28 cellular contexts compared by ENCODE assay signal in genomic region chr2:174722942-174723598, GRCh38. TPM values are rescaled to one million over a fixed set of nuclear protein-coding genes. Genes with fewer than 3 reads are reported as not detected.
"Had no signal": no experiment of that assay in that cellular context is flagged by ENCODE, and none has a peak within 500 bp of the region (broad histone marks: within the 10 kb centered on the region; RNA-seq: fewer than 3 reads in every experiment).

No MANE protein-coding gene starts in this region.

- H3K36me3 Mint-ChIP-seq: brain; mesothelial cell of epicardium; stimulated activated memory B cell treated with anti-CD40 and anti-IgM and Interleukin-4, amounts not matched to agents 10 μg/mL and 1 μg/mL and 100 μg/mL, for 72 hours had no signal

- H3K4me3 Mint-ChIP-seq: activated B cell treated with CpG ODN at 0.5 μM for 24 hours; activated CD4-positive, alpha-beta memory T cell treated with anti-CD3 and anti-CD28 coated beads, Interleukin-2, amount 10 ng/mL, durations not matched to agents 7 days and 5 days; activated CD8-positive, alpha-beta memory T cell treated with anti-CD3 and anti-CD28 coated beads, Interleukin-2, amount 10 ng/mL, durations not matched to agents 7 days and 5 days; activated naive CD8-positive, alpha-beta T cell treated with anti-CD3 and anti-CD28 coated beads, Interleukin-2, amount 10 ng/mL, durations not matched to agents 7 days and 5 days; activated T-cell treated with anti-CD3 and anti-CD28 coated beads, Interleukin-2, amount 50 U/mL, for 24 hours; brain; central memory CD8-positive, alpha-beta T cell; mesothelial cell of epicardium; nephron progenitor cell; stimulated activated memory B cell treated with anti-CD40 and anti-IgM and Interleukin-4, amounts not matched to agents 10 μg/mL and 1 μg/mL and 100 μg/mL, for 72 hours; T-helper 2 cell treated with Interferon-gamma antibody and Interleukin-4, amounts not matched to agents 5 μg/mL and 100 μg/mL, for 36 hours had no signal

- H3K9me3 ChIP-seq: gastrocnemius medialis, testis, upper lobe of left lung had no signal

- H3K4me1 ChIP-seq: gastrocnemius medialis, testis, upper lobe of left lung had no signal

- ATAC-seq: activated CD8-positive, alpha-beta memory T cell treated with anti-CD3 and anti-CD28 coated beads, Interleukin-2, amount 10 ng/mL, durations not matched to agents 7 days and 5 days; gastrocnemius medialis; left lobe of liver; sciatic nerve; stimulated activated memory B cell treated with anti-CD40 and anti-IgM and Interleukin-4, amounts not matched to agents 10 μg/mL and 1 μg/mL and 100 μg/mL, for 72 hours had no signal

- H3K27ac Mint-ChIP-seq: activated B cell treated with CpG ODN at 0.5 μM for 24 hours; activated CD4-positive, alpha-beta memory T cell treated with anti-CD3 and anti-CD28 coated beads, Interleukin-2, amount 10 ng/mL, durations not matched to agents 7 days and 5 days; activated CD8-positive, alpha-beta memory T cell treated with anti-CD3 and anti-CD28 coated beads, Interleukin-2, amount 10 ng/mL, durations not matched to agents 7 days and 5 days; activated naive CD8-positive, alpha-beta T cell treated with anti-CD3 and anti-CD28 coated beads, Interleukin-2, amount 10 ng/mL, durations not matched to agents 7 days and 5 days; activated T-cell treated with anti-CD3 and anti-CD28 coated beads, Interleukin-2, amount 50 U/mL, for 24 hours; activated T-helper 2 cell treated with anti-CD3 and anti-CD28 coated beads, Interferon-gamma antibody, Interleukin-2, Interleukin-4, amounts not matched to agents 10 μg/mL and 5 μg/mL and 100 μg/mL, durations not matched to agents 14 hours and 24 hours and 36 hours; brain; mesothelial cell of epicardium; nephron progenitor cell; stimulated activated memory B cell treated with anti-CD40 and anti-IgM and Interleukin-4, amounts not matched to agents 10 μg/mL and 1 μg/mL and 100 μg/mL, for 72 hours; T-helper 2 cell treated with Interferon-gamma antibody and Interleukin-4, amounts not matched to agents 5 μg/mL and 100 μg/mL, for 36 hours had no signal

- DNase-seq: activated B cell treated with CpG ODN at 0.5 μM for 24 hours; activated CD4-positive, alpha-beta memory T cell treated with anti-CD3 and anti-CD28 coated beads, Interleukin-2, amount 10 ng/mL, durations not matched to agents 7 days and 5 days; activated CD4-positive, alpha-beta T cell treated with anti-CD3 and anti-CD28 coated beads for 4 hours; activated CD8-positive, alpha-beta memory T cell treated with anti-CD3 and anti-CD28 coated beads, Interleukin-2, amount 10 ng/mL, durations not matched to agents 7 days and 5 days; activated naive CD4-positive, alpha-beta T cell treated with Interleukin-2 at 50 U/mL for 16 hours; activated naive CD8-positive, alpha-beta T cell treated with anti-CD3 and anti-CD28 coated beads, Interleukin-2, amount 10 ng/mL, durations not matched to agents 7 days and 5 days; activated T-cell treated with anti-CD3 and anti-CD28 coated beads, Interleukin-2, amount 50 U/mL, for 24 hours; anterior cingulate cortex; erythroblast; gastrocnemius medialis; head of caudate nucleus; nephron progenitor cell; nucleus accumbens; stimulated activated CD4-positive, alpha-beta T cell treated with anti-CD3 and anti-CD28 coated beads, Interleukin-4, amount 100 ng/mL, for 4 hours; testis; upper lobe of left lung had no signal

- H3K4me2 ChIP-seq: smooth muscle cell had no signal

- H3K4me3 ChIP-seq: coronary artery, gastrocnemius medialis, lung, smooth muscle cell, testis, upper lobe of left lung had no signal

- H3K4me1 Mint-ChIP-seq: activated B cell treated with CpG ODN at 0.5 μM for 24 hours; brain; mesothelial cell of epicardium; nephron progenitor cell; stimulated activated memory B cell treated with anti-CD40 and anti-IgM and Interleukin-4, amounts not matched to agents 10 μg/mL and 1 μg/mL and 100 μg/mL, for 72 hours had no signal

- H3K27ac ChIP-seq: coronary artery, gastrocnemius medialis, testis, upper lobe of left lung had no signal

- H3K27me3 ChIP-seq: testis, upper lobe of left lung had no signal

- H3K9me3 Mint-ChIP-seq: activated B cell treated with CpG ODN at 0.5 μM for 24 hours; activated T-cell treated with anti-CD3 and anti-CD28 coated beads, Interleukin-2, amount 50 U/mL, for 24 hours; activated T-helper 2 cell treated with anti-CD3 and anti-CD28 coated beads, Interferon-gamma antibody, Interleukin-2, Interleukin-4, amounts not matched to agents 10 μg/mL and 5 μg/mL and 100 μg/mL, durations not matched to agents 14 hours and 24 hours and 36 hours; central memory CD8-positive, alpha-beta T cell; T-helper 2 cell treated with Interferon-gamma antibody and Interleukin-4, amounts not matched to agents 5 μg/mL and 100 μg/mL, for 36 hours had no signal

- H3K36me3 ChIP-seq: gastrocnemius medialis, upper lobe of left lung had no signal

RNA-seq across cellular contexts. Expression of gene CHRNA1, which starts 41.2 kb away (rescaled TPM):
- total RNA-seq: activated B cell treated with CpG ODN at 0.5 μM for 24 hours; activated CD4-positive, alpha-beta memory T cell treated with anti-CD3 and anti-CD28 coated beads, Interleukin-2, amount 10 ng/mL, durations not matched to agents 7 days and 5 days; activated CD8-positive, alpha-beta memory T cell treated with anti-CD3 and anti-CD28 coated beads, Interleukin-2, amount 10 ng/mL, durations not matched to agents 7 days and 5 days; activated naive CD8-positive, alpha-beta T cell treated with anti-CD3 and anti-CD28 coated beads, Interleukin-2, amount 10 ng/mL, durations not matched to agents 7 days and 5 days; activated T-helper 2 cell treated with anti-CD3 and anti-CD28 coated beads, Interferon-gamma antibody, Interleukin-2, Interleukin-4, amounts not matched to agents 10 μg/mL and 5 μg/mL and 100 μg/mL, durations not matched to agents 14 hours and 24 hours and 36 hours; left lobe of liver; lung had no signal
- polyA plus RNA-seq: keratinocyte had no signal
